8 cellular contexts compared by ENCODE assay signal in the genomic region with DNA sequence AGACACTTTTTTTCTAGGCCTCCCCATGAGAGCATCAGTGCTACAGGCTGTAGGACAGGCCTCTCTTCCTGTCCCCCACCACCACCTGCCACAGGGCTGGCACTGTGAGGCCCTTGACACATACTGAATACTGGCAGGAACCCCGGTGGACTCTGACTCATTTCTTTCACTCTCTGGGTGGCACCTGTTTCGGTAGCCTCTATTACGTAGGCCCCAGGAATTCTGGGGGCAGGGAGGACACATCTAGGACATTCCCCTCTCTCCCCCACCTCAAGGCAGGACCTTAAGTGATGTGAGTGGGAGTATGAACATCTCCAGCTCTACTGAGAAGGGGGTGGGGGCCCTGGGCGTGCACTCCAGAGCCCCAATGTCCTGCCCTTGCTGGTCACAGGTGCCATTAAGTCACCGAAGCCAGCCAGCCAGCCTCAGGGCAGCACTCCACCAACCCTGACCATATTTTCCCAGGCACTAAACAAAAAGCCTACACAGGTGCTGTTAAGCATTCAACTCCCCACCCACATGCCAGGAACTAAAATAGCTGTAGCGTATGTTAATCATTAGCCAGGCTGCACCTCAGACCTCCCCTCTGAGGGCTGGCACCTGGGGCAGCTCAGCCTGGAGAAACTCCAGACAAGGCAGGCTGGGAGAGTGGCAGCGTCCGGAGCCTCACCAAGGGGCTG. TPM values are rescaled to one million over a fixed set of nuclear protein-coding genes. Genes with fewer than 3 reads are reported as not detected.
DNase-seq lines count a peak whose midpoint lies in the region; ATAC-seq and TF ChIP-seq lines count a peak whose summit lies in the region.

No MANE protein-coding gene starts in this region.

- H3K36me3 Mint-ChIP-seq in activated T-helper 2 cell treated with anti-CD3 and anti-CD28 coated beads, Interferon-gamma antibody, Interleukin-2, Interleukin-4, amounts not matched to agents 10 μg/mL and 5 μg/mL and 100 μg/mL, durations not matched to agents 14 hours and 24 hours and 36 hours (ENCODE audit: low read depth), result peaks cover 56% of the 10 kb centered on the region

- H3K4me1 Mint-ChIP-seq in activated T-helper 2 cell treated with anti-CD3 and anti-CD28 coated beads, Interferon-gamma antibody, Interleukin-2, Interleukin-4, amounts not matched to agents 10 μg/mL and 5 μg/mL and 100 μg/mL, durations not matched to agents 14 hours and 24 hours and 36 hours (ENCODE audit: low read depth), result peaks cover 70% of the 10 kb centered on the region

- H3K4me1 ChIP-seq in heart right ventricle, result peaks cover 35 to 100% (median 94%) of the 10 kb centered on the region in 9 donors

- 47 to 55% methylated on average over 8 of the region's 8 CpGs for WGBS in heart right ventricle, 2 donors

- peaks cover 0 to 10% (median 0%) of the 10 kb centered on the region in 9 donors for H3K36me3 ChIP-seq in heart right ventricle

- peak overlapping the region; percentile 11 for H3K4me3 Mint-ChIP-seq in activated T-helper 2 cell treated with anti-CD3 and anti-CD28 coated beads, Interferon-gamma antibody, Interleukin-2, Interleukin-4, amounts not matched to agents 10 μg/mL and 5 μg/mL and 100 μg/mL, durations not matched to agents 14 hours and 24 hours and 36 hours (ENCODE audit: low read depth)

- in situ Hi-C loops in GM13976 (cut with MboI; ENCODE audit: low sequenced_read_pairs, unreplicated experiment), result no loop called here

- H3K9me3 ChIP-seq in heart right ventricle, result peaks cover 0 to 8% (median 0%) of the 10 kb centered on the region in 11 donors

- H3K27me3 ChIP-seq in heart right ventricle, result no peaks in the 10 kb centered on the region

- peak; percentile 22 for DNase-seq in NCI-H510A treated with DMSO at 0.1 percent for 48 hours (lab: John Stamatoyannopoulos, UW)
- DNase-seq in activated T-helper 2 cell treated with anti-CD3 and anti-CD28 coated beads, Interferon-gamma antibody, Interleukin-2, Interleukin-4, amounts not matched to agents 10 μg/mL and 5 μg/mL and 100 μg/mL, durations not matched to agents 14 hours and 24 hours and 36 hours (ENCODE audit: low spot score), result peak; percentile 32
- DNase-seq in heart right ventricle, result no peak
- DNase-seq in stimulated activated CD4-positive, alpha-beta T cell treated with anti-CD3 and anti-CD28 coated beads, Interleukin-4, amount 100 ng/mL, for 24 hours, result peak; percentile 75
- no peak for DNase-seq in GM13976 (ENCODE audit: low spot score)
- no peak for DNase-seq in posterior vena cava (ENCODE audit: low spot score)

- TF ChIP-seq CTCF in heart right ventricle (IDR thresholded peaks at IDR 0.05), result no peak
- no peak for TF ChIP-seq CTCF in GM13976 (IDR thresholded peaks at IDR 0.05; ENCODE audit: borderline replicate concordance, control extremely low read depth, extremely low read depth, insufficient read depth, missing control alignments)

- H3K9me3 Mint-ChIP-seq in activated T-helper 2 cell treated with anti-CD3 and anti-CD28 coated beads, Interferon-gamma antibody, Interleukin-2, Interleukin-4, amounts not matched to agents 10 μg/mL and 5 μg/mL and 100 μg/mL, durations not matched to agents 14 hours and 24 hours and 36 hours, result peaks cover 17% of the 10 kb centered on the region

- intact Hi-C loops in activated T-helper 2 cell treated with anti-CD3 and anti-CD28 coated beads, Interferon-gamma antibody, Interleukin-2, Interleukin-4, amounts not matched to agents 10 μg/mL and 5 μg/mL and 100 μg/mL, durations not matched to agents 14 hours and 24 hours and 36 hours (cut with micrococcal nuclease), result loop anchor here (1.0 kb wide), 2 partner anchors 8 kb away; no protein-coding TSS in a partner anchor
- intact Hi-C loops in heart right ventricle (cut with DNase I) (no loop called here), posterior vena cava (cut with DNase I) (no loop called here)

- H3K27ac ChIP-seq in heart right ventricle, result peak overlapping the region; percentile 35 to 100 (median 98)

- H3K27ac Mint-ChIP-seq in activated T-helper 2 cell treated with anti-CD3 and anti-CD28 coated beads, Interferon-gamma antibody, Interleukin-2, Interleukin-4, amounts not matched to agents 10 μg/mL and 5 μg/mL and 100 μg/mL, durations not matched to agents 14 hours and 24 hours and 36 hours, result peak overlapping the region; percentile 82

- peak overlapping the region in 1 of 10 donors; percentile 12 for H3K4me3 ChIP-seq in heart right ventricle

- ATAC-seq in GM18499 (IDR thresholded peaks at IDR 0.05; ENCODE audit: insufficient read depth, unreplicated experiment), result peak; percentile 55
- peak; percentile 80 for ATAC-seq in HG02623 (IDR thresholded peaks at IDR 0.05; ENCODE audit: unreplicated experiment)
- peak; percentile 25 to 86 (median 52) for ATAC-seq in heart right ventricle

- H3K27me3 Mint-ChIP-seq in activated T-helper 2 cell treated with anti-CD3 and anti-CD28 coated beads, Interferon-gamma antibody, Interleukin-2, Interleukin-4, amounts not matched to agents 10 μg/mL and 5 μg/mL and 100 μg/mL, durations not matched to agents 14 hours and 24 hours and 36 hours (ENCODE audit: low read depth), result no peaks in the 10 kb centered on the region

RNA-seq across cellular contexts. Expression of gene ANXA11, which starts 8.9 kb away (rescaled TPM):
- 251 and 264 TPM in 2 replicates for total RNA-seq in activated T-helper 2 cell treated with anti-CD3 and anti-CD28 coated beads, Interferon-gamma antibody, Interleukin-2, Interleukin-4, amounts not matched to agents 10 μg/mL and 5 μg/mL and 100 μg/mL, durations not matched to agents 14 hours and 24 hours and 36 hours
- total RNA-seq in heart right ventricle, result 100 to 1,000 TPM; 338 to 558 (median 422) TPM
- polyA plus RNA-seq in heart right ventricle, result 1,000 to 10,000 TPM in 1 of 2 donors, 100 to 1,000 TPM in 1; 160 to 1,089 TPM
- total RNA-seq in posterior vena cava, result 100 to 1,000 TPM; 247 to 269 TPM

Comparison
In these comparisons a context has a peak if more than half of its experiments do, and no peak if none do; other contexts are left out.
1. DNase-seq: peak in NCI-H510A treated with DMSO at 0.1 percent for 48 hours (single experiment), activated T-helper 2 cell treated with anti-CD3 and anti-CD28 coated beads, Interferon-gamma antibody, Interleukin-2, Interleukin-4, amounts not matched to agents 10 μg/mL and 5 μg/mL and 100 μg/mL, durations not matched to agents 14 hours and 24 hours and 36 hours (single experiment) and stimulated activated CD4-positive, alpha-beta T cell treated with anti-CD3 and anti-CD28 coated beads, Interleukin-4, amount 100 ng/mL, for 24 hours (single experiment); none in heart right ventricle (0 of 2), GM13976 (single experiment) and posterior vena cava (single experiment).
2. Peak in every context shown above with its lines, with median percentiles within 50 percentile points of each other: ATAC-seq.